1 cellular context compared by ENCODE assay signal in the genomic region with DNA sequence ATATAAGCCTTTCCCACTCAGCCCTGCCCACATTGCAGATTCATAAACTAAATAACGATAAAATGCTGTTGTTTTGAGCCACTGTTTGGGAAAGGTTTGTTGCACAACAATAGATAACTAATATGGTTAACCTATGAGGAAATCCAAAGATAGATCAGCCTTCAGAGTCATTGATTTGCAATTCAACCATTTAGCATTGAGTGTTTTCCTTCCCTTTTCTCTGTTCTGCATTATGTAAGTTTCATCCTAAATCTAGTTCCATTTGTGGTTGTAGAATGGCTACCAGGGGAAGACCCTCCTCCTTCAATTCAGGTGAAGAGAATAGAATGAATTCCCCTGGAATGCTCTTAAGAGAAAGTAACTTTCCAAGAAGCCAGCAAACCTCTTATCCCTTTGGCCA.
TF ChIP-seq lines count a peak whose summit lies in the region.

No MANE protein-coding gene starts in this region.

TF ChIP-seq in IMR-90, 13 proteins besides CTCF, POLR2A, EP300 and RAD21 (continued from another document):
- TF ChIP-seq, protein P1, sequence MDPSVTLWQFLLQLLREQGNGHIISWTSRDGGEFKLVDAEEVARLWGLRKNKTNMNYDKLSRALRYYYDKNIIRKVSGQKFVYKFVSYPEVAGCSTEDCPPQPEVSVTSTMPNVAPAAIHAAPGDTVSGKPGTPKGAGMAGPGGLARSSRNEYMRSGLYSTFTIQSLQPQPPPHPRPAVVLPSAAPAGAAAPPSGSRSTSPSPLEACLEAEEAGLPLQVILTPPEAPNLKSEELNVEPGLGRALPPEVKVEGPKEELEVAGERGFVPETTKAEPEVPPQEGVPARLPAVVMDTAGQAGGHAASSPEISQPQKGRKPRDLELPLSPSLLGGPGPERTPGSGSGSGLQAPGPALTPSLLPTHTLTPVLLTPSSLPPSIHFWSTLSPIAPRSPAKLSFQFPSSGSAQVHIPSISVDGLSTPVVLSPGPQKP (IDR thresholded peaks at IDR 0.05; ENCODE audit: borderline replicate concordance, low read depth, low read length), result no peak
- 0 out of 2 replicates have a peak, but pooled peaks have one; percentile 2 for TF ChIP-seq CEBPB (IDR thresholded peaks at IDR 0.05; ENCODE audit: low read depth, low read length)
- no peak for TF ChIP-seq CHD1 (IDR thresholded peaks at IDR 0.05; ENCODE audit: low read depth, low read length)
- no peak for TF ChIP-seq FOS (IDR thresholded peaks at IDR 0.05; ENCODE audit: low read depth, low read length)
- no peak for TF ChIP-seq MAFK (IDR thresholded peaks at IDR 0.05; ENCODE audit: low read depth, low read length)
- TF ChIP-seq NFE2L2 (IDR thresholded peaks at IDR 0.05; ENCODE audit: low read depth, low read length), result no peak
- TF ChIP-seq MXI1 (IDR thresholded peaks at IDR 0.05; ENCODE audit: borderline replicate concordance, low read depth, low read length), result no peak
